In genomic region chr1:31502926-31503511, GRCh38 we compare ENCODE assay signal across 1 cellular context.
A peak's percentile ranks its signal among the peaks of the same experiment; 100 is the strongest.
TF ChIP-seq lines count a peak whose summit lies in the region.

No MANE protein-coding gene starts in this region.

TF ChIP-seq in H1, 55 proteins besides CTCF, POLR2A, EP300 and RAD21 (continued from another document):
- no peak for TF ChIP-seq ATF2 (IDR thresholded peaks at IDR 0.05; ENCODE audit: low read length)
- no peak for TF ChIP-seq JUND (IDR thresholded peaks at IDR 0.05; ENCODE audit: low read length)
- TF ChIP-seq SP4 (IDR thresholded peaks at IDR 0.05; ENCODE audit: low read length) = no peak
- TF ChIP-seq YY1 (IDR thresholded peaks at IDR 0.05; ENCODE audit: low read depth, low read length) = 0 out of 2 replicates have a peak, but pooled peaks have one; percentile 18
- TF ChIP-seq SIN3A (conservative IDR thresholded peaks at IDR 0.05 in 1 of 2, IDR thresholded peaks at IDR 0.05 in 1 of 2; ENCODE audit: low read depth in 1 of 2, low read length in 2 of 2) = no peak
- TF ChIP-seq BCL11A (IDR thresholded peaks at IDR 0.05; ENCODE audit: low read depth in 2 of 2, low read length in 2 of 2) = no peak
- TF ChIP-seq KDM5A (IDR thresholded peaks at IDR 0.05; ENCODE audit: low read length) = no peak
- TF ChIP-seq NRF1 (IDR thresholded peaks at IDR 0.05; ENCODE audit: low read depth, low read length) = no peak
- no peak for TF ChIP-seq MAFK (IDR thresholded peaks at IDR 0.05; ENCODE audit: low read depth, low read length)
- no peak for TF ChIP-seq SP1 (IDR thresholded peaks at IDR 0.05; ENCODE audit: low read depth, low read length)
- TF ChIP-seq EZH2 (IDR thresholded peaks at IDR 0.05; ENCODE audit: low read depth, low read length, severe bottlenecking) = no peak
- TF ChIP-seq CEBPB (IDR thresholded peaks at IDR 0.05; ENCODE audit: low read depth, low read length) = no peak
- no peak for TF ChIP-seq GTF2F1 (IDR thresholded peaks at IDR 0.05; ENCODE audit: borderline replicate concordance, low read depth, low read length)
- no peak for TF ChIP-seq CTBP2 (IDR thresholded peaks at IDR 0.05; ENCODE audit: borderline replicate concordance, insufficient read depth, insufficient read length, low read length)
- TF ChIP-seq RXRA (IDR thresholded peaks at IDR 0.05; ENCODE audit: insufficient read depth, low read depth, low read length) = no peak
- TF ChIP-seq SIX5 (IDR thresholded peaks at IDR 0.05; ENCODE audit: low read depth, low read length) = no peak
- no peak for TF ChIP-seq BACH1 (IDR thresholded peaks at IDR 0.05; ENCODE audit: low read length)
- TF ChIP-seq CBX5 (IDR thresholded peaks at IDR 0.05; ENCODE audit: low read depth, low read length) = no peak
- no peak for TF ChIP-seq JUN (IDR thresholded peaks at IDR 0.05; ENCODE audit: low read depth, low read length)
- TF ChIP-seq TEAD4 (IDR thresholded peaks at IDR 0.05; ENCODE audit: low read depth, low read length) = peak; percentile 67; the same call in 1 of the 2 replicates
- no peak for TF ChIP-seq FOSL1 (IDR thresholded peaks at IDR 0.05; ENCODE audit: insufficient read depth, low read depth, low read length)
- TF ChIP-seq KDM4A (IDR thresholded peaks at IDR 0.05; ENCODE audit: low read depth, low read length, severe bottlenecking) = no peak
- no peak for TF ChIP-seq RNF2 (IDR thresholded peaks at IDR 0.05; ENCODE audit: borderline replicate concordance, low read depth, low read length, missing control alignments, poor library complexity, severe bottlenecking)
- TF ChIP-seq KDM1A (IDR thresholded peaks at IDR 0.05; ENCODE audit: borderline replicate concordance, low read length) = peak; percentile 0; the same call in 1 of the 2 replicates
- TF ChIP-seq CHD1 (IDR thresholded peaks at IDR 0.05; ENCODE audit: low read depth, low read length) = no peak
- 0 out of 4 replicates have a peak, but pooled peaks of 1 of the 2 experiments have one; percentile 57 for TF ChIP-seq HDAC2 (IDR thresholded peaks at IDR 0.05; ENCODE audit: borderline replicate concordance in 1 of 2, low read depth in 2 of 2, low read length in 2 of 2)
